Comparison of ENCODE assay signal across 16 cellular contexts in the genomic region with DNA sequence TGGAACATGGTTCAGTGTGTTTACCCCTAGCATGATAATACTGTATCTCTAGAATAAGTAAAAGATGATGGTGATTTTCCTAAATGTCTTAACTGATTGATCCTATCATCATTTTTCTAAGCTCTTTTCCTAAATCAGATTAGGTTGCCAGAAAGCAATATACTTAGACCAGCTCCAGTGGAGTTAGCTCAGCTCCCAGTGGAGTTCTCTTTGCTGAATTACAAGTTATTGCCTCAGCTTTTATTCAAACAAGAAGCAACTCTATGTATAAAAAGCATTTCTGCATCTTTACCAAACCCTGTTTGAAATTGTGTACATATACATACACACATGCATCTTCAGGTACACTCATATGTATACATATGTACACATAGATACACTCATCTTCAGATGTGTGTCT. TPM values are rescaled to one million over a fixed set of nuclear protein-coding genes. Genes with fewer than 3 reads are reported as not detected.
DNase-seq lines count a peak whose midpoint lies in the region; ATAC-seq, FAIRE-seq and TF ChIP-seq lines count a peak whose summit lies in the region.
"Had no signal": no experiment of that assay in that cellular context is flagged by ENCODE, and none has a peak within 500 bp of the region (broad histone marks: within the 10 kb centered on the region; RNA-seq: fewer than 3 reads in every experiment).

No MANE protein-coding gene starts in this region.

- no peak overlapping the region for H3K4me2 ChIP-seq in astrocyte (ENCODE audit: low read length)

- DNase-seq in AG09319 (ENCODE audit: extremely low read depth, low read depth) (peak; percentile 37), NCI-H82 (lab: John Stamatoyannopoulos, UW) (peak; percentile 88), astrocyte (ENCODE audit: low read depth) (no peak), fibroblast of the aortic adventitia (ENCODE audit: low read depth) (peak; percentile 86), NCI-H2196 (lab: John Stamatoyannopoulos, UW; ENCODE audit: unreplicated experiment) (no peak)
- DNase-seq in effector memory CD4-positive, alpha-beta T cell: no peak
- DNase-seq: CD4-positive, alpha-beta T cell; DMS 273 treated with DMSO at 0.1 percent for 48 hours; NCI-H1048; SHP77 had no signal

- peaks cover 48% of the 10 kb centered on the region for H3K79me2 ChIP-seq in astrocyte (ENCODE audit: insufficient read depth, low read length)

- H2AFZ ChIP-seq in astrocyte (ENCODE audit: low read depth, low read length): no peak overlapping the region

- peaks cover 4% of the 10 kb centered on the region for H3K36me3 ChIP-seq in astrocyte (ENCODE audit: insufficient read depth, low read length)
- peaks cover 10% of the 10 kb centered on the region for H3K36me3 ChIP-seq in effector memory CD4-positive, alpha-beta T cell (ENCODE audit: control insufficient read depth, insufficient read depth, low read length)

- H3K4me3 Mint-ChIP-seq in astrocyte (ENCODE audit: unreplicated experiment): no peak overlapping the region
- H3K4me3 Mint-ChIP-seq in activated T-helper 17 cell treated with anti-CD3 and anti-CD28 coated beads, Interleukin-2, amount 50 U/mL, for 72 hours: no peak overlapping the region
- H3K4me3 Mint-ChIP-seq: B cell had no signal

- no peaks in the 10 kb centered on the region for H3K27me3 Mint-ChIP-seq in astrocyte (ENCODE audit: low read depth, unreplicated experiment)
- H3K27me3 Mint-ChIP-seq in activated T-helper 17 cell treated with anti-CD3 and anti-CD28 coated beads, Interleukin-2, amount 50 U/mL, for 72 hours: no peaks in the 10 kb centered on the region
- H3K27me3 Mint-ChIP-seq: B cell; CD4-positive, alpha-beta T cell had no signal

- H3K27ac Mint-ChIP-seq in astrocyte (ENCODE audit: unreplicated experiment): peak overlapping the region; percentile 56
- no peak overlapping the region for H3K27ac Mint-ChIP-seq in activated T-helper 17 cell treated with anti-CD3 and anti-CD28 coated beads, Interleukin-2, amount 50 U/mL, for 72 hours

- H3K4me3 ChIP-seq in astrocyte (ENCODE audit: insufficient read depth, low read depth, low read length): no peak overlapping the region
- no peak overlapping the region for H3K4me3 ChIP-seq in fibroblast of the aortic adventitia (ENCODE audit: low read depth, low read length)
- no peak overlapping the region for H3K4me3 ChIP-seq in effector memory CD4-positive, alpha-beta T cell (ENCODE audit: insufficient read depth, low read depth, low read length, poor library complexity, severe bottlenecking)
- H3K4me3 ChIP-seq: A549 had no signal

- H3K9ac ChIP-seq in astrocyte (ENCODE audit: low read length): no peak overlapping the region

- peaks cover 15% of the 10 kb centered on the region for H3K4me1 Mint-ChIP-seq in astrocyte (ENCODE audit: low read depth, unreplicated experiment)
- H3K4me1 Mint-ChIP-seq in activated T-helper 17 cell treated with anti-CD3 and anti-CD28 coated beads, Interleukin-2, amount 50 U/mL, for 72 hours: peaks cover 21% of the 10 kb centered on the region

- peaks cover 3% of the 10 kb centered on the region for H3K4me1 ChIP-seq in astrocyte (ENCODE audit: insufficient read depth, low read length)
- H3K4me1 ChIP-seq in effector memory CD4-positive, alpha-beta T cell (ENCODE audit: control insufficient read depth, insufficient read depth, low read length, poor library complexity, severe bottlenecking): no peaks in the 10 kb centered on the region

- peaks cover 73% of the 10 kb centered on the region for H4K20me1 ChIP-seq in astrocyte (ENCODE audit: insufficient read depth, low read length)

- no peaks in the 10 kb centered on the region for H3K9me3 Mint-ChIP-seq in astrocyte (ENCODE audit: unreplicated experiment)
- H3K9me3 Mint-ChIP-seq in activated T-helper 17 cell treated with anti-CD3 and anti-CD28 coated beads, Interleukin-2, amount 50 U/mL, for 72 hours: no peaks in the 10 kb centered on the region
- H3K9me3 Mint-ChIP-seq: CD4-positive, alpha-beta T cell had no signal

- no peaks in the 10 kb centered on the region for H3K36me3 Mint-ChIP-seq in astrocyte (ENCODE audit: low read depth, unreplicated experiment)
- peaks cover 35% of the 10 kb centered on the region for H3K36me3 Mint-ChIP-seq in activated T-helper 17 cell treated with anti-CD3 and anti-CD28 coated beads, Interleukin-2, amount 50 U/mL, for 72 hours (ENCODE audit: low read depth)

- H3K9me3 ChIP-seq in astrocyte (ENCODE audit: insufficient read depth, low read depth, low read length): no peaks in the 10 kb centered on the region
- H3K9me3 ChIP-seq in effector memory CD4-positive, alpha-beta T cell (ENCODE audit: control insufficient read depth, low read length): no peaks in the 10 kb centered on the region
- H3K9me3 ChIP-seq: A549 had no signal

- TF ChIP-seq CTCF in AG09319 (IDR thresholded peaks at IDR 0.05; ENCODE audit: low read depth, low read length) (no peak), astrocyte (IDR thresholded peaks at IDR 0.05; ENCODE audit: insufficient read depth, low read depth, low read length) (no peak), fibroblast of the aortic adventitia (IDR thresholded peaks at IDR 0.05; ENCODE audit: insufficient read depth, low read length) (no peak)

- ATAC-seq in GM18861 (IDR thresholded peaks at IDR 0.05; ENCODE audit: unreplicated experiment): no peak
- ATAC-seq in activated T-helper 17 cell treated with anti-CD3 and anti-CD28 coated beads, Interleukin-2, amount 50 U/mL, for 72 hours (replicated peaks): no peak
- ATAC-seq: A549, HCT116 had no signal

- FAIRE-seq in astrocyte (lab: Jason Lieb, UNC): no peak
- FAIRE-seq: A549, RCC 7860 had no signal

- H3K27me3 ChIP-seq in astrocyte (ENCODE audit: insufficient read depth, low read length): no peaks in the 10 kb centered on the region
- H3K27me3 ChIP-seq in effector memory CD4-positive, alpha-beta T cell (replicated peaks; ENCODE audit: control insufficient read depth, insufficient read depth, low read length, poor library complexity, severe bottlenecking): no peaks in the 10 kb centered on the region

- no peak overlapping the region for H3K27ac ChIP-seq in astrocyte (ENCODE audit: low read depth, low read length)
- H3K27ac ChIP-seq in effector memory CD4-positive, alpha-beta T cell (ENCODE audit: insufficient read depth, low read length, poor library complexity, severe bottlenecking): no peak overlapping the region

RNA-seq across cellular contexts. Expression of gene SNX9, which starts 44.9 kb away (rescaled TPM):
- 34.8 and 36.0 TPM in 2 replicates for total RNA-seq in astrocyte
- 108 and 182 TPM in 2 replicates for total RNA-seq in fibroblast of the aortic adventitia (ENCODE audit: low replicate concordance)
- total RNA-seq in activated T-helper 17 cell treated with anti-CD3 and anti-CD28 coated beads, Interleukin-2, amount 50 U/mL, for 72 hours: 10 to 100 TPM; 20.5 to 71.9 TPM

Comparison
In these comparisons a context has a peak if more than half of its experiments do, and no peak if none do; other contexts are left out.
1. DNase-seq: peak in AG09319 (single experiment), NCI-H82 (single experiment) and fibroblast of the aortic adventitia (single experiment); none in astrocyte (single experiment), NCI-H2196 (single experiment) and effector memory CD4-positive, alpha-beta T cell (0 of 3).